In genomic region chr14:96383445-96383844, GRCh38 we compare ENCODE assay signal across 20 cellular contexts. TPM values are rescaled to one million over a fixed set of nuclear protein-coding genes. Genes with fewer than 3 reads are reported as not detected.
A peak's percentile ranks its signal among the peaks of the same experiment; 100 is the strongest.
DNase-seq lines count a peak whose midpoint lies in the region; ATAC-seq, FAIRE-seq and TF ChIP-seq lines count a peak whose summit lies in the region.
"Had no signal": no experiment of that assay in that cellular context is flagged by ENCODE, and none has a peak within 500 bp of the region (broad histone marks: within the 10 kb centered on the region; RNA-seq: fewer than 3 reads in every experiment).

No MANE protein-coding gene starts in this region.

- H3K27me3 Mint-ChIP-seq in HFFc6 (ENCODE audit: insufficient read depth) = no peaks in the 10 kb centered on the region
- H3K27me3 Mint-ChIP-seq: B cell, T-cell had no signal

- H3K79me2 ChIP-seq in K562 (ENCODE audit: control insufficient read depth, insufficient read depth, low read length) = no peaks in the 10 kb centered on the region

- FAIRE-seq in K562 (lab: Jason Lieb, UNC) = no peak
- FAIRE-seq: A204.1, H1 had no signal

- peaks cover 37% of the 10 kb centered on the region for H3K36me3 ChIP-seq in K562 (ENCODE audit: control insufficient read depth, insufficient read depth, low read length)

- no peak overlapping the region for H3K4me3 Mint-ChIP-seq in HFFc6
- H3K4me3 Mint-ChIP-seq: B cell, CD14-positive monocyte, T-cell had no signal

- intact Hi-C loops in K562 (cut with micrococcal nuclease) = no loop called here

- DNase-seq in EH (ENCODE audit: low read depth) = peak; percentile 6
- peak; percentile 6 for DNase-seq in HFFc6
- DNase-seq in K562 (ENCODE audit: extremely low read depth in 1 of 4, low spot score in 3 of 4) = no peak
- DNase-seq in foreskin melanocyte = peak; percentile 32
- no peak for DNase-seq in cortex of kidney (lab: John Stamatoyannopoulos, UW)
- no peak for DNase-seq in NCI-H774 (lab: John Stamatoyannopoulos, UW)
- DNase-seq in D341Med (ENCODE audit: low spot score) = no peak
- DNase-seq: DMS79, NCI-H1092, NCI-H1436, NCI-H1930, NCI-H226, NCI-H524, NCI-H82, Peyer's patch, T-cell had no signal

- peaks cover 15% of the 10 kb centered on the region for H3K4me1 Mint-ChIP-seq in HFFc6 (ENCODE audit: low read depth)
- H3K4me1 Mint-ChIP-seq: CD14-positive monocyte, T-cell had no signal

- H3K9me3 Mint-ChIP-seq in HFFc6 = no peaks in the 10 kb centered on the region
- H3K9me3 Mint-ChIP-seq: CD14-positive monocyte, T-cell had no signal

- peaks cover 5% of the 10 kb centered on the region; the same call in 1 of the 2 replicates for H3K36me3 Mint-ChIP-seq in HFFc6 (ENCODE audit: low read depth)

- TF ChIP-seq CTCF in HFFc6 (IDR thresholded peaks at IDR 0.05) (no peak), K562 (IDR thresholded peaks at IDR 0.05 in 2 of 3, conservative IDR thresholded peaks at IDR 0.05 in 1 of 3; ENCODE audit: insufficient read depth in 2 of 3, low read depth in 1 of 3, low read length in 3 of 3) (no peak)

- H3K4me1 ChIP-seq in K562 (replicated peaks in 1 of 2; ENCODE audit: control insufficient read depth in 2 of 2, insufficient read depth in 2 of 2, low read length in 2 of 2) = no peaks in the 10 kb centered on the region
- H3K4me1 ChIP-seq: Peyer's patch had no signal

- H3K27me3 ChIP-seq in K562 (ENCODE audit: control insufficient read depth in 2 of 2, insufficient read depth in 2 of 2, low read length in 2 of 2) = no peaks in the 10 kb centered on the region
- H3K27me3 ChIP-seq: Peyer's patch had no signal

- no peaks in the 10 kb centered on the region for H3K9me3 ChIP-seq in K562 (replicated peaks; ENCODE audit: control insufficient read depth, insufficient read depth, low read depth, low read length)
- H3K9me3 ChIP-seq: Peyer's patch had no signal

- CTCF ChIA-PET in K562 (lab: Yijun Ruan, JAX; ENCODE audit: low intra/inter-chr PET ratio) = no interaction called here

- in situ Hi-C loops in K562 (cut with MboI) = no loop called here

- H3K4me2 ChIP-seq in K562 (ENCODE audit: insufficient read depth, low read length) = no peak overlapping the region

- POLR2A ChIA-PET in K562 (lab: Yijun Ruan, JAX) = no interaction called here

- TF ChIP-seq EP300 in K562 (IDR thresholded peaks at IDR 0.05; ENCODE audit: low read length) = no peak

- TF ChIP-seq RAD21 in K562 (CRISPR knock-in tag; conservative IDR thresholded peaks at IDR 0.05 in 1 of 2, IDR thresholded peaks at IDR 0.05 in 1 of 2) = no peak

- WGBS in K562 (ENCODE audit: insufficient coverage, low coverage, missing lambda C conversion rate) = 62% methylated on average over 2 of the region's 2 CpGs

- H3K9me1 ChIP-seq in K562 (ENCODE audit: control insufficient read depth, insufficient read depth, low read length) = no peaks in the 10 kb centered on the region

- H2AFZ ChIP-seq in K562 (ENCODE audit: low read depth, low read length) = no peak overlapping the region

- ATAC-seq in K562 = no peak
- ATAC-seq: T-cell had no signal

- TF ChIP-seq POLR2A in K562 (conservative IDR thresholded peaks at IDR 0.05) = no peak

- no peak overlapping the region for H3K27ac ChIP-seq in K562 (ENCODE audit: extremely low read depth, low read depth, low read length)
- H3K27ac ChIP-seq: Peyer's patch had no signal

- H3K9ac ChIP-seq in K562 (ENCODE audit: insufficient read depth in 1 of 2, low read depth in 2 of 2, low read length in 2 of 2) = no peak overlapping the region

- no peak overlapping the region for H3K4me3 ChIP-seq in K562
- H3K4me3 ChIP-seq: Peyer's patch had no signal

- no TSS peak for BruUV-seq in K562 (replicated peaks; lab: Mats Ljungman, UMichigan)

- no peaks in the 10 kb centered on the region for H4K20me1 ChIP-seq in K562 (replicated peaks; ENCODE audit: control insufficient read depth, insufficient read depth, low read length)

- H3K27ac Mint-ChIP-seq in HFFc6 = peak overlapping the region; percentile 16; the same call in 1 of the 2 replicates
- H3K27ac Mint-ChIP-seq: B cell, CD14-positive monocyte, T-cell had no signal

TF ChIP-seq in K562, 482 proteins besides CTCF, POLR2A, EP300 and RAD21:
- no peak for TF ChIP-seq BRCA1 (IDR thresholded peaks at IDR 0.05)
- TF ChIP-seq BRCA1 (CRISPR knock-in tag; IDR thresholded peaks at IDR 0.05) = no peak
- TF ChIP-seq, protein P1, sequence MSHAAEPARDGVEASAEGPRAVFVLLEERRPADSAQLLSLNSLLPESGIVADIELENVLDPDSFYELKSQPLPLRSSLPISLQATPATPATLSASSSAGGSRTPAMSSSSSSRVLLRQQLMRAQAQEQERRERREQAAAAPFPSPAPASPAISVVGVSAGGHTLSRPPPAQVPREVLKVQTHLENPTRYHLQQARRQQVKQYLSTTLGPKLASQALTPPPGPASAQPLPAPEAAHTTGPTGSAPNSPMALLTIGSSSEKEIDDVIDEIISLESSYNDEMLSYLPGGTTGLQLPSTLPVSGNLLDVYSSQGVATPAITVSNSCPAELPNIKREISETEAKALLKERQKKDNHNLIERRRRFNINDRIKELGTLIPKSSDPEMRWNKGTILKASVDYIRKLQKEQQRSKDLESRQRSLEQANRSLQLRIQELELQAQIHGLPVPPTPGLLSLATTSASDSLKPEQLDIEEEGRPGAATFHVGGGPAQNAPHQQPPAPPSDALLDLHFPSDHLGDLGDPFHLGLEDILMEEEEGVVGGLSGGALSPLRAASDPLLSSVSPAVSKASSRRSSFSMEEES (CRISPR knock-in tag; IDR thresholded peaks at IDR 0.05) = peak; percentile 7; the same call in 1 of the 2 replicates

RNA-seq across cellular contexts. Expression of gene AK7, which starts 8.5 kb away (rescaled TPM):
- not detected for total RNA-seq in HFFc6 (2021; fragmentation: NEBNext Ultra II Directional; extraction: Animal tissue kit (Norgen Biotek cat#: 25700))
- 4.5 and 4.7 TPM in 2 replicates for total RNA-seq in K562 (2011; cell fraction: chromatin; rRNA removed; ENCODE audit: low replicate concordance)
- total RNA-seq in K562 (2011; cell fraction: nucleolus; rRNA removed) = 2.7 and 2.9 TPM in 2 replicates
- total RNA-seq in K562 (2011; cell fraction: nucleoplasm; rRNA removed) = 3.7 and 4.7 TPM in 2 replicates
- total RNA-seq in K562 (2014; rRNA removed) (0.18 and 0.86 TPM in 2 replicates), K562 (2014; rRNA removed; fragmentation: Illumina TruSeq; extraction: Trizol) (1.4 and 1.6 TPM in 2 replicates), K562 (2015; rRNA removed; fragmentation: Illumina TruSeq; extraction: Trizol) (0.43 and 0.53 TPM in 2 replicates), K562 (2021) (0.98 TPM in 2 replicates)
- polyA plus RNA-seq in K562 (2011; rRNA removed) (0.62 and 1.3 TPM in 2 replicates), K562 (2014; fragmentation: Illumina TruSeq; extraction: Trizol) (0.89 and 1.0 TPM in 2 replicates), K562 (2014; fragmentation: Nextera tagmentation; extraction: Ambion mirVana) (1 to 10 TPM in 1 of 2 experiments, under 1 TPM in 1; 0.94 to 1.1 TPM), K562 (2014; rRNA removed) (0.81 and 1.1 TPM in 2 replicates)
- 0.58 and 0.69 TPM in 2 replicates for polyA plus RNA-seq in K562 (2011; cell fraction: cytosol; rRNA removed)
- 0.55 and 1.2 TPM in 2 replicates for polyA plus RNA-seq in K562 (2011; cell fraction: nucleus; rRNA removed)
- 0.98 and 1.3 TPM in 2 replicates for polyA plus RNA-seq in K562 (2012)
- 0.81 and 2.1 TPM in 2 replicates for polyA minus RNA-seq in K562 (2011; rRNA and poly(A)+ RNA removed)
- not detected in 2 replicates for polyA minus RNA-seq in K562 (2011; cell fraction: cytosol; rRNA and poly(A)+ RNA removed)
- polyA minus RNA-seq in K562 (2011; cell fraction: nucleus; rRNA and poly(A)+ RNA removed) = 0.94 and 1.8 TPM in 2 replicates

RNA-seq across cellular contexts. Expression of gene GSKIP, which starts 20.1 kb away (rescaled TPM):
- total RNA-seq in HFFc6 (2021; fragmentation: NEBNext Ultra II Directional; extraction: Animal tissue kit (Norgen Biotek cat#: 25700)) = 10 to 100 TPM; 23.1 to 37.3 (median 27.2) TPM
- total RNA-seq in K562 (2011; cell fraction: chromatin; rRNA removed; ENCODE audit: low replicate concordance) = 5.7 and 14.8 TPM in 2 replicates
- total RNA-seq in K562 (2011; cell fraction: nucleolus; rRNA removed) = 4.0 and 5.0 TPM in 2 replicates
- 6.6 and 8.5 TPM in 2 replicates for total RNA-seq in K562 (2011; cell fraction: nucleoplasm; rRNA removed)
- total RNA-seq in K562 (2014; rRNA removed) (12.9 and 14.1 TPM in 2 replicates), K562 (2014; rRNA removed; fragmentation: Illumina TruSeq; extraction: Trizol) (33.2 and 39.0 TPM in 2 replicates), K562 (2015; rRNA removed; fragmentation: Illumina TruSeq; extraction: Trizol) (21.3 and 22.2 TPM in 2 replicates), K562 (2021) (18.4 and 21.3 TPM in 2 replicates)
- polyA plus RNA-seq in K562 (2011; rRNA removed) (15.6 and 22.2 TPM in 2 replicates), K562 (2014; fragmentation: Illumina TruSeq; extraction: Trizol) (28.5 and 33.5 TPM in 2 replicates), K562 (2014; fragmentation: Nextera tagmentation; extraction: Ambion mirVana) (10 to 100 TPM; 47.6 to 58.9 TPM), K562 (2014; rRNA removed) (14.5 and 14.6 TPM in 2 replicates)
- polyA plus RNA-seq in K562 (2011; cell fraction: cytosol; rRNA removed) = 6.4 and 11.8 TPM in 2 replicates
- polyA plus RNA-seq in K562 (2011; cell fraction: nucleus; rRNA removed) = 3.9 and 6.5 TPM in 2 replicates
- polyA plus RNA-seq in K562 (2012) = 24.7 and 24.9 TPM in 2 replicates
- 29.7 and 32.3 TPM in 2 replicates for polyA minus RNA-seq in K562 (2011; rRNA and poly(A)+ RNA removed)
- polyA minus RNA-seq in K562 (2011; cell fraction: cytosol; rRNA and poly(A)+ RNA removed) = 8.5 and 12.4 TPM in 2 replicates
- polyA minus RNA-seq in K562 (2011; cell fraction: nucleus; rRNA and poly(A)+ RNA removed) = 2.2 and 5.6 TPM in 2 replicates

RNA-seq across cellular contexts. Expression of gene ATG2B, which starts 20.3 kb away (rescaled TPM):
- total RNA-seq in HFFc6 (2021; fragmentation: NEBNext Ultra II Directional; extraction: Animal tissue kit (Norgen Biotek cat#: 25700)) = 10 to 100 TPM; 13.1 to 17.7 (median 15.9) TPM
- 24.6 and 83.9 TPM in 2 replicates for total RNA-seq in K562 (2011; cell fraction: chromatin; rRNA removed; ENCODE audit: low replicate concordance)
- 8.7 and 20.5 TPM in 2 replicates for total RNA-seq in K562 (2011; cell fraction: nucleolus; rRNA removed)
- 27.6 and 27.7 TPM in 2 replicates for total RNA-seq in K562 (2011; cell fraction: nucleoplasm; rRNA removed)
- 7.1 and 10.4 TPM in 2 replicates for total RNA-seq in K562 (2014; rRNA removed)
- total RNA-seq in K562 (2014; rRNA removed; fragmentation: Illumina TruSeq; extraction: Trizol) = 12.3 and 13.9 TPM in 2 replicates
- 7.5 and 8.7 TPM in 2 replicates for total RNA-seq in K562 (2015; rRNA removed; fragmentation: Illumina TruSeq; extraction: Trizol)
- 9.8 and 12.9 TPM in 2 replicates for total RNA-seq in K562 (2021)
- 7.0 and 7.9 TPM in 2 replicates for polyA plus RNA-seq in K562 (2011; rRNA removed)
- 2.8 and 3.8 TPM in 2 replicates for polyA plus RNA-seq in K562 (2011; cell fraction: cytosol; rRNA removed)
- polyA plus RNA-seq in K562 (2011; cell fraction: nucleus; rRNA removed) = 21.3 and 27.5 TPM in 2 replicates
- polyA plus RNA-seq in K562 (2012) = 4.6 and 7.2 TPM in 2 replicates
- polyA plus RNA-seq in K562 (2014; fragmentation: Illumina TruSeq; extraction: Trizol) = 9.8 and 11.3 TPM in 2 replicates
- 1 to 10 TPM in 1 of 2 experiments, under 1 TPM in 1; 0.83 to 1.6 TPM for polyA plus RNA-seq in K562 (2014; fragmentation: Nextera tagmentation; extraction: Ambion mirVana)
- polyA plus RNA-seq in K562 (2014; rRNA removed) = 8.0 and 9.4 TPM in 2 replicates
- 14.3 and 14.5 TPM in 2 replicates for polyA minus RNA-seq in K562 (2011; rRNA and poly(A)+ RNA removed)
- polyA minus RNA-seq in K562 (2011; cell fraction: cytosol; rRNA and poly(A)+ RNA removed) = 4.3 and 9.4 TPM in 2 replicates
- 18.6 and 29.8 TPM in 2 replicates for polyA minus RNA-seq in K562 (2011; cell fraction: nucleus; rRNA and poly(A)+ RNA removed)

Comparison
In these comparisons a context has a peak if more than half of its experiments do, and no peak if none do; other contexts are left out.
1. DNase-seq: peak in EH (single experiment), HFFc6 (single experiment) and foreskin melanocyte (single experiment); none in K562 (0 of 4), cortex of kidney (single experiment), NCI-H774 (single experiment) and D341Med (single experiment).